ENCODE assay signal across 23 cellular contexts in genomic region chr10:22244001-22244400, GRCh38. TPM values are rescaled to one million over a fixed set of nuclear protein-coding genes. Genes with fewer than 3 reads are reported as not detected.
DNase-seq lines count a peak whose midpoint lies in the region; ATAC-seq and TF ChIP-seq lines count a peak whose summit lies in the region.
"Had no signal": no experiment of that assay in that cellular context is flagged by ENCODE, and none has a peak within 500 bp of the region (broad histone marks: within the 10 kb centered on the region; RNA-seq: fewer than 3 reads in every experiment).

No MANE protein-coding gene starts in this region.

- H4K20me1 ChIP-seq in H9 (ENCODE audit: control insufficient read depth, insufficient read depth, insufficient read length): no peaks in the 10 kb centered on the region

- H3K4me2 ChIP-seq in H9 (ENCODE audit: insufficient read depth, insufficient read length, low read length): no peak overlapping the region

- H2BK120ac ChIP-seq in H9 (ENCODE audit: low read depth, low read length, poor library complexity, severe bottlenecking): no peak overlapping the region

- no peak overlapping the region for H2BK5ac ChIP-seq in H9 (ENCODE audit: insufficient read length, low read length)

- peaks cover 6% of the 10 kb centered on the region for H3K27me3 Mint-ChIP-seq in activated naive CD4-positive, alpha-beta T cell treated with anti-CD3 and anti-CD28 coated beads, Interleukin-2, amount 10 ng/mL, durations not matched to agents 7 days and 5 days
- H3K27me3 Mint-ChIP-seq in H9 (ENCODE audit: low read depth): peaks cover 22% of the 10 kb centered on the region
- H3K27me3 Mint-ChIP-seq in WTC11 (ENCODE audit: low read depth): peaks cover 11% of the 10 kb centered on the region
- H3K27me3 Mint-ChIP-seq in activated T-helper 2 cell treated with anti-CD3 and anti-CD28 coated beads, Interferon-gamma antibody, Interleukin-2, Interleukin-4, amounts not matched to agents 10 μg/mL and 5 μg/mL and 100 μg/mL, durations not matched to agents 14 hours and 24 hours and 36 hours (ENCODE audit: low read depth): peaks cover 3% of the 10 kb centered on the region

- H3K27ac Mint-ChIP-seq in activated naive CD4-positive, alpha-beta T cell treated with anti-CD3 and anti-CD28 coated beads, Interleukin-2, amount 10 ng/mL, durations not matched to agents 7 days and 5 days: peak overlapping the region; percentile 46
- H3K27ac Mint-ChIP-seq in H9: no peak overlapping the region
- no peak overlapping the region for H3K27ac Mint-ChIP-seq in WTC11
- no peak overlapping the region for H3K27ac Mint-ChIP-seq in activated T-helper 2 cell treated with anti-CD3 and anti-CD28 coated beads, Interferon-gamma antibody, Interleukin-2, Interleukin-4, amounts not matched to agents 10 μg/mL and 5 μg/mL and 100 μg/mL, durations not matched to agents 14 hours and 24 hours and 36 hours
- H3K27ac Mint-ChIP-seq: B cell; dendritic cell treated with granulocyte-macrophage colony-stimulating factor and Interleukin-4, amounts not matched to agents 40 ng/mL and 50 ng/mL, for 4 days; stimulated activated naive CD8-positive, alpha-beta T cell treated with anti-CD3 and anti-CD28 coated beads, Interleukin-15, Interleukin-2, amounts not matched to agents 100 ng/mL and 50 ng/mL, for 24 hours; T-helper 1 cell treated with Interleukin-12 subunit alpha and Interleukin-12 subunit beta and Interleukin-4 antibody, amounts not matched to agents 30 μg/mL and 1 μg/mL, for 36 hours had no signal

- CTCF ChIA-PET in activated naive CD4-positive, alpha-beta T cell treated with anti-CD3 and anti-CD28 coated beads, Interleukin-2, amount 10 ng/mL, durations not matched to agents 7 days and 5 days (lab: Charles Lee): interaction anchor here (1.3 to 2.3 kb wide), 3 partner anchors 11 to 15 kb away, joined by 5 to 9 read pairs (median 6); no protein-coding TSS in a partner anchor
- CTCF ChIA-PET in WTC11 (lab: Charles Lee): interaction anchor here (0.6 to 1.5 kb wide), 15 partner anchors 9 to 251 kb away, joined by 3 to 9 read pairs (median 4); partner anchors contain the start of genes DNAJC1 and SPAG6

- no peak overlapping the region for H2BK12ac ChIP-seq in H9 (ENCODE audit: insufficient read length, low read depth, low read length)

- H2BK15ac ChIP-seq in H9 (ENCODE audit: low read depth, low read length): no peak overlapping the region

- no peaks in the 10 kb centered on the region for H3K79me2 ChIP-seq in H9 (ENCODE audit: insufficient read depth, low read length)

- H3K4me1 ChIP-seq in H9 (ENCODE audit: insufficient read depth, low read length) (no peaks in the 10 kb centered on the region; the same call in 1 of the 2 replicates), mucosa of descending colon (ENCODE audit: low read depth) (no peaks in the 10 kb centered on the region)
- H3K4me1 ChIP-seq: pancreas, vagina had no signal

- no peak overlapping the region for H3T11ph ChIP-seq in H9 (ENCODE audit: low read length)

- no peak overlapping the region for H2BK20ac ChIP-seq in H9 (ENCODE audit: low read depth, low read length, poor library complexity, severe bottlenecking)

- WGBS in H9 (ENCODE audit: extremely low coverage, insufficient read length, low lambda C conversion rate): no CpG with 5 or more reads among the region's 4 CpGs

- H3K9me3 ChIP-seq in H9 (ENCODE audit: control insufficient read depth, low read depth, low read length) (no peaks in the 10 kb centered on the region), mucosa of descending colon (no peaks in the 10 kb centered on the region)
- H3K9me3 ChIP-seq: esophagus muscularis mucosa, pancreas, vagina had no signal

- H3K9me3 Mint-ChIP-seq in activated naive CD4-positive, alpha-beta T cell treated with anti-CD3 and anti-CD28 coated beads, Interleukin-2, amount 10 ng/mL, durations not matched to agents 7 days and 5 days: no peaks in the 10 kb centered on the region
- H3K9me3 Mint-ChIP-seq in H9 (peaks cover 0 to 4% of the 10 kb centered on the region in 2 experiments; a peak in 1 of 5 replicates), WTC11 (peaks cover 19% of the 10 kb centered on the region)
- peaks cover 3% of the 10 kb centered on the region for H3K9me3 Mint-ChIP-seq in activated T-helper 2 cell treated with anti-CD3 and anti-CD28 coated beads, Interferon-gamma antibody, Interleukin-2, Interleukin-4, amounts not matched to agents 10 μg/mL and 5 μg/mL and 100 μg/mL, durations not matched to agents 14 hours and 24 hours and 36 hours
- H3K9me3 Mint-ChIP-seq: dendritic cell treated with granulocyte-macrophage colony-stimulating factor and Interleukin-4, amounts not matched to agents 40 ng/mL and 50 ng/mL, for 4 days; T-helper 1 cell treated with Interleukin-12 subunit alpha and Interleukin-12 subunit beta and Interleukin-4 antibody, amounts not matched to agents 30 μg/mL and 1 μg/mL, for 36 hours had no signal

- no peak overlapping the region for H3K14ac ChIP-seq in H9 (ENCODE audit: insufficient read depth, low read length)

- H3K4me3 Mint-ChIP-seq in activated naive CD4-positive, alpha-beta T cell treated with anti-CD3 and anti-CD28 coated beads, Interleukin-2, amount 10 ng/mL, durations not matched to agents 7 days and 5 days: no peak overlapping the region
- H3K4me3 Mint-ChIP-seq in H9 (no peak overlapping the region), WTC11 (no peak overlapping the region)
- no peak overlapping the region for H3K4me3 Mint-ChIP-seq in activated T-helper 2 cell treated with anti-CD3 and anti-CD28 coated beads, Interferon-gamma antibody, Interleukin-2, Interleukin-4, amounts not matched to agents 10 μg/mL and 5 μg/mL and 100 μg/mL, durations not matched to agents 14 hours and 24 hours and 36 hours (ENCODE audit: low read depth)
- H3K4me3 Mint-ChIP-seq: B cell; dendritic cell treated with granulocyte-macrophage colony-stimulating factor and Interleukin-4, amounts not matched to agents 40 ng/mL and 50 ng/mL, for 4 days; stimulated activated naive CD8-positive, alpha-beta T cell treated with anti-CD3 and anti-CD28 coated beads, Interleukin-15, Interleukin-2, amounts not matched to agents 100 ng/mL and 50 ng/mL, for 24 hours; T-helper 1 cell treated with Interleukin-12 subunit alpha and Interleukin-12 subunit beta and Interleukin-4 antibody, amounts not matched to agents 30 μg/mL and 1 μg/mL, for 36 hours had no signal

- POLR2A ChIA-PET in WTC11 (lab: Charles Lee): interaction anchor here (0.6 to 1.7 kb wide), 2 partner anchors 16 to 241 kb away, joined by 3 read pairs; partner anchors contain the start of gene DNAJC1

- H3K56ac ChIP-seq in H9 (ENCODE audit: insufficient read length, low read depth, low read length): no peak overlapping the region

- H4K5ac ChIP-seq in H9 (ENCODE audit: insufficient read length, low read depth, low read length): no peak overlapping the region

- intact Hi-C loops in mucosa of descending colon (cut with DNase I, micrococcal nuclease): no loop called here
- intact Hi-C loops in activated T-helper 2 cell treated with anti-CD3 and anti-CD28 coated beads, Interferon-gamma antibody, Interleukin-2, Interleukin-4, amounts not matched to agents 10 μg/mL and 5 μg/mL and 100 μg/mL, durations not matched to agents 14 hours and 24 hours and 36 hours (cut with micrococcal nuclease): no loop called here

- no peak overlapping the region for H2AK5ac ChIP-seq in H9 (ENCODE audit: insufficient read length, low read length)

- H3K4ac ChIP-seq in H9 (ENCODE audit: low read depth, low read length): no peak overlapping the region

- no peak overlapping the region for H3K23ac ChIP-seq in H9 (ENCODE audit: insufficient read length, low read depth, low read length)

- H3K4me1 Mint-ChIP-seq in activated naive CD4-positive, alpha-beta T cell treated with anti-CD3 and anti-CD28 coated beads, Interleukin-2, amount 10 ng/mL, durations not matched to agents 7 days and 5 days: peaks cover 20% of the 10 kb centered on the region
- peaks cover 0 to 7% of the 10 kb centered on the region in 2 experiments; a peak in 2 of 4 replicates for H3K4me1 Mint-ChIP-seq in H9
- H3K4me1 Mint-ChIP-seq in WTC11: no peaks in the 10 kb centered on the region
- peaks cover 35% of the 10 kb centered on the region for H3K4me1 Mint-ChIP-seq in activated T-helper 2 cell treated with anti-CD3 and anti-CD28 coated beads, Interferon-gamma antibody, Interleukin-2, Interleukin-4, amounts not matched to agents 10 μg/mL and 5 μg/mL and 100 μg/mL, durations not matched to agents 14 hours and 24 hours and 36 hours (ENCODE audit: low read depth)

- no peak overlapping the region for H3K9ac ChIP-seq in H9 (ENCODE audit: extremely low read depth, insufficient read length, low read length)

- H3K79me1 ChIP-seq in H9 (ENCODE audit: insufficient read depth, low read depth, low read length, poor library complexity, severe bottlenecking): no peaks in the 10 kb centered on the region

- no peaks in the 10 kb centered on the region; the same call in 1 of the 2 replicates for H3K27me3 ChIP-seq in H9 (ENCODE audit: insufficient read depth, low read length)
- H3K27me3 ChIP-seq: vagina had no signal

- H3K36me3 ChIP-seq in mucosa of descending colon (ENCODE audit: low read depth): no peaks in the 10 kb centered on the region
- H3K36me3 ChIP-seq: esophagus muscularis mucosa, pancreas, vagina had no signal

- H4K91ac ChIP-seq in H9 (ENCODE audit: insufficient read length, low read depth, low read length): no peak overlapping the region

- peak; percentile 74 for ATAC-seq in WTC11
- no peak for ATAC-seq in mucosa of descending colon
- no peak for ATAC-seq in HG03108 (IDR thresholded peaks at IDR 0.05; ENCODE audit: unreplicated experiment)
- ATAC-seq: left cardiac atrium, pancreas had no signal

- peaks cover 3% of the 10 kb centered on the region for H3K36me3 Mint-ChIP-seq in activated naive CD4-positive, alpha-beta T cell treated with anti-CD3 and anti-CD28 coated beads, Interleukin-2, amount 10 ng/mL, durations not matched to agents 7 days and 5 days
- H3K36me3 Mint-ChIP-seq in H9 (ENCODE audit: insufficient read depth in 1 of 3, low read depth in 3 of 3): no peaks in the 10 kb centered on the region
- H3K36me3 Mint-ChIP-seq in WTC11: peaks cover 5% of the 10 kb centered on the region; the same call in 1 of the 2 replicates
- peaks cover 6% of the 10 kb centered on the region for H3K36me3 Mint-ChIP-seq in activated T-helper 2 cell treated with anti-CD3 and anti-CD28 coated beads, Interferon-gamma antibody, Interleukin-2, Interleukin-4, amounts not matched to agents 10 μg/mL and 5 μg/mL and 100 μg/mL, durations not matched to agents 14 hours and 24 hours and 36 hours (ENCODE audit: low read depth)

- no peak overlapping the region for H3K18ac ChIP-seq in H9 (ENCODE audit: insufficient read length, low read depth, low read length)

- H2AFZ ChIP-seq in H9 (ENCODE audit: low read length): no peak overlapping the region

- peak; percentile 24 for DNase-seq in activated naive CD4-positive, alpha-beta T cell treated with anti-CD3 and anti-CD28 coated beads, Interleukin-2, amount 10 ng/mL, durations not matched to agents 7 days and 5 days
- no peak for DNase-seq in activated naive CD4-positive, alpha-beta T cell treated with Interleukin-2 at 50 U/mL for 16 hours
- DNase-seq in H9 (peak; percentile 43), WTC11 (ENCODE audit: low spot score) (peak; percentile 49), mucosa of descending colon (peak in 2 of 3 donors; percentile 24), AML-193 (lab: John Stamatoyannopoulos, UW) (no peak)
- DNase-seq in activated T-helper 2 cell treated with anti-CD3 and anti-CD28 coated beads, Interferon-gamma antibody, Interleukin-2, Interleukin-4, amounts not matched to agents 10 μg/mL and 5 μg/mL and 100 μg/mL, durations not matched to agents 14 hours and 24 hours and 36 hours (ENCODE audit: low spot score): no peak
- DNase-seq: activated effector memory CD4-positive, alpha-beta T cell treated with anti-CD3 and anti-CD28 coated beads, Interleukin-2, amount 50 U/mL, for 16 hours; hippocampal formation; left cardiac atrium; NCI-H2029; pancreas; small intestine had no signal

- H4K8ac ChIP-seq in H9 (replicated peaks; ENCODE audit: insufficient read length, low read depth, low read length): no peak overlapping the region

- no peak overlapping the region for H3K4me3 ChIP-seq in mucosa of descending colon
- H3K4me3 ChIP-seq: esophagus muscularis mucosa, pancreas, vagina had no signal

- H3K23me2 ChIP-seq in H9 (ENCODE audit: insufficient read length, low read depth, low read length, poor library complexity, severe bottlenecking): no peaks in the 10 kb centered on the region

- TF ChIP-seq CTCF in H9 (conservative IDR thresholded peaks at IDR 0.05) (peak; percentile 49; the same call in 2 of the 3 replicates), WTC11 (IDR thresholded peaks at IDR 0.05) (no peak), mucosa of descending colon (IDR thresholded peaks at IDR 0.05) (no peak)

- no peak overlapping the region for H3K27ac ChIP-seq in H9 (ENCODE audit: insufficient read length, low read depth, low read length)
- H3K27ac ChIP-seq: esophagus muscularis mucosa, pancreas, vagina had no signal

RNA-seq across cellular contexts. Expression of gene EBLN1, which starts 26.2 kb away (rescaled TPM):
- total RNA-seq in H9 (2021) (not detected in 2 replicates), WTC11 (2021) (not detected in 3 replicates), mucosa of descending colon (not detected)
- not detected in 2 replicates for total RNA-seq in activated T-helper 2 cell treated with anti-CD3 and anti-CD28 coated beads, Interferon-gamma antibody, Interleukin-2, Interleukin-4, amounts not matched to agents 10 μg/mL and 5 μg/mL and 100 μg/mL, durations not matched to agents 14 hours and 24 hours and 36 hours
- total RNA-seq: astrocyte, B cell, esophagus muscularis mucosa, HT-29, left cardiac atrium, mononuclear cell, pancreas, vagina had no signal

Comparison
In these comparisons a context has a peak if more than half of its experiments do, and no peak if none do; other contexts are left out.
1. DNase-seq: peak in activated naive CD4-positive, alpha-beta T cell treated with anti-CD3 and anti-CD28 coated beads, Interleukin-2, amount 10 ng/mL, durations not matched to agents 7 days and 5 days (single experiment), H9 (single experiment), WTC11 (single experiment) and mucosa of descending colon (2 of 3); none in activated naive CD4-positive, alpha-beta T cell treated with Interleukin-2 at 50 U/mL for 16 hours (single experiment), activated T-helper 2 cell treated with anti-CD3 and anti-CD28 coated beads, Interferon-gamma antibody, Interleukin-2, Interleukin-4, amounts not matched to agents 10 μg/mL and 5 μg/mL and 100 μg/mL, durations not matched to agents 14 hours and 24 hours and 36 hours (single experiment) and AML-193 (0 of 2).